In genomic region chr5:90134892-90135291, GRCh38 we compare ENCODE assay signal across 9 cellular contexts.
DNase-seq lines count a peak whose midpoint lies in the region; ATAC-seq and TF ChIP-seq lines count a peak whose summit lies in the region.
"Had no signal": no experiment of that assay in that cellular context is flagged by ENCODE, and none has a peak within 500 bp of the region (broad histone marks: within the 10 kb centered on the region; RNA-seq: fewer than 3 reads in every experiment).

No MANE protein-coding gene starts in this region.

- TF ChIP-seq CTCF in PC-3 (conservative IDR thresholded peaks at IDR 0.05; ENCODE audit: low read depth, low read length) (no peak), dorsolateral prefrontal cortex (IDR thresholded peaks at IDR 0.05 in 54 of 56, conservative IDR thresholded peaks at IDR 0.05 in 2 of 56; ENCODE audit: low read depth in 1 of 56, partially characterized antibody in 56 of 56) (no peak), lower lobe of right lung (IDR thresholded peaks at IDR 0.05) (no peak), tibial artery (IDR thresholded peaks at IDR 0.05) (no peak), spleen (IDR thresholded peaks at IDR 0.05 in 8 of 11, conservative IDR thresholded peaks at IDR 0.05 in 3 of 11) (no peak), mammary epithelial cell (conservative IDR thresholded peaks at IDR 0.05 in 1 of 2, IDR thresholded peaks at IDR 0.05 in 1 of 2; ENCODE audit: extremely low read depth in 1 of 2, insufficient read depth in 1 of 2, low read depth in 1 of 2, low read length in 2 of 2) (no peak)

- WGBS in spleen, 5 donors: 65 to 69% (median 67%) methylated on average over 4 of the region's 4 CpGs
- WGBS in mammary epithelial cell (ENCODE audit: low coverage, missing lambda C conversion rate): 94% methylated on average over 4 of the region's 4 CpGs

- no TSS peak for BruUV-seq in PC-3 (replicated peaks; lab: Mats Ljungman, UMichigan)
- no TSS peak for BruUV-seq in mammary epithelial cell (replicated peaks; lab: Mats Ljungman, UMichigan)

- peak; percentile 60 for DNase-seq in PC-3
- DNase-seq in dorsolateral prefrontal cortex: peak in 8 of 10 donors; percentile 19 to 69 (median 47)
- peak; percentile 54 for DNase-seq in lower lobe of right lung
- peak; percentile 81 to 94 for DNase-seq in tibial artery
- no peak for DNase-seq in spleen
- DNase-seq in H4 (ENCODE audit: low spot score): no peak
- DNase-seq in mammary epithelial cell: no peak
- DNase-seq: DND-41, T-helper 2 cell had no signal

- no peaks in the 10 kb centered on the region for H3F3A ChIP-seq in PC-3 (ENCODE audit: low read length, unreplicated experiment)

- CTCF ChIA-PET in PC-3 (lab: Charles Lee): no interaction called here
- CTCF ChIA-PET in mammary epithelial cell (lab: Charles Lee; ENCODE audit: low non-redundant PET): no interaction called here

- H3K9ac ChIP-seq in PC-3 (ENCODE audit: low read length) (no peak overlapping the region), mammary epithelial cell (ENCODE audit: insufficient read depth, low read length) (no peak overlapping the region)

- H3K4me1 ChIP-seq in PC-3 (ENCODE audit: insufficient read depth, low read length) (peaks cover 12% of the 10 kb centered on the region; the same call in 1 of the 2 replicates), lower lobe of right lung (no peaks in the 10 kb centered on the region), tibial artery (peaks cover 0 to 53% (median 35%) of the 10 kb centered on the region in 4 donors), spleen (peaks cover 0 to 10% (median 0%) of the 10 kb centered on the region in 6 donors), mammary epithelial cell (ENCODE audit: insufficient read depth, low read length) (no peaks in the 10 kb centered on the region)

- no peaks in the 10 kb centered on the region for H3K9me3 ChIP-seq in PC-3 (ENCODE audit: low read length)
- H3K9me3 ChIP-seq in lower lobe of right lung: no peaks in the 10 kb centered on the region
- H3K9me3 ChIP-seq in tibial artery: no peaks in the 10 kb centered on the region
- no peaks in the 10 kb centered on the region for H3K9me3 ChIP-seq in spleen
- no peaks in the 10 kb centered on the region for H3K9me3 ChIP-seq in mammary epithelial cell (replicated peaks; ENCODE audit: insufficient read depth, low read length)

- no peak for TF ChIP-seq POLR2A in spleen (IDR thresholded peaks at IDR 0.05)

- H3K27me3 ChIP-seq in PC-3 (ENCODE audit: low read length) (no peaks in the 10 kb centered on the region), dorsolateral prefrontal cortex (no peaks in the 10 kb centered on the region), lower lobe of right lung (ENCODE audit: low read depth) (no peaks in the 10 kb centered on the region), tibial artery (no peaks in the 10 kb centered on the region), spleen (replicated peaks in 1 of 7) (no peaks in the 10 kb centered on the region), mammary epithelial cell (ENCODE audit: insufficient read depth, low read length) (peaks cover 3% of the 10 kb centered on the region)

- no peak overlapping the region for H3K4me3 ChIP-seq in PC-3 (ENCODE audit: low read length)
- no peak overlapping the region for H3K4me3 ChIP-seq in dorsolateral prefrontal cortex
- H3K4me3 ChIP-seq in lower lobe of right lung: no peak overlapping the region
- H3K4me3 ChIP-seq in tibial artery: no peak overlapping the region
- no peak overlapping the region for H3K4me3 ChIP-seq in spleen
- no peak overlapping the region for H3K4me3 ChIP-seq in mammary epithelial cell (replicated peaks in 1 of 3; ENCODE audit: insufficient read depth in 1 of 3, low read depth in 2 of 3, low read length in 3 of 3)

- ATAC-seq in PC-3 (peak; percentile 76), lower lobe of right lung (peak; percentile 52 to 61)

- H3K4me2 ChIP-seq in PC-3 (ENCODE audit: low read length): no peak overlapping the region
- H3K4me2 ChIP-seq in mammary epithelial cell (ENCODE audit: insufficient read depth, low read depth, low read length): no peak overlapping the region

- H4K20me1 ChIP-seq in PC-3 (ENCODE audit: low read length) (no peaks in the 10 kb centered on the region), mammary epithelial cell (ENCODE audit: insufficient read depth, low read length) (no peaks in the 10 kb centered on the region)

- in situ Hi-C loops in mammary epithelial cell (cut with MboI; ENCODE audit: low sequenced_read_pairs in 2 of 2): no loop called here

- dilution Hi-C loops in mammary epithelial cell (cut with HindIII; ENCODE audit: low sequenced_read_pairs): loop anchor here (5.0 kb wide), 1 partner anchor 37 kb away; no protein-coding TSS in a partner anchor

- intact Hi-C loops in PC-3 (cut with micrococcal nuclease): no loop called here
- intact Hi-C loops in dorsolateral prefrontal cortex (cut with DNase I): no loop called here
- intact Hi-C loops in lower lobe of right lung (cut with DNase I): no loop called here
- intact Hi-C loops in tibial artery (cut with DNase I; ENCODE audit: low total_unique reads): no loop called here
- intact Hi-C loops in spleen (cut with DNase I; ENCODE audit: low total_unique reads): no loop called here
- intact Hi-C loops in mammary epithelial cell (cut with micrococcal nuclease): no loop called here

- POLR2A ChIA-PET in PC-3 (lab: Charles Lee; ENCODE audit: unreplicated experiment): no interaction called here

- H2AFZ ChIP-seq in PC-3 (ENCODE audit: low read length) (no peak overlapping the region), mammary epithelial cell (ENCODE audit: low read depth, low read length) (no peak overlapping the region)

- no peaks in the 10 kb centered on the region for H3K79me2 ChIP-seq in PC-3 (ENCODE audit: low read length)
- no peaks in the 10 kb centered on the region for H3K79me2 ChIP-seq in mammary epithelial cell (ENCODE audit: insufficient read depth, low read length)

- no peaks in the 10 kb centered on the region for H3K9me2 ChIP-seq in PC-3 (replicated peaks; ENCODE audit: low read length)

- H3K36me3 ChIP-seq in PC-3 (ENCODE audit: low read depth, low read length) (no peaks in the 10 kb centered on the region), lower lobe of right lung (no peaks in the 10 kb centered on the region), tibial artery (no peaks in the 10 kb centered on the region), spleen (no peaks in the 10 kb centered on the region), mammary epithelial cell (ENCODE audit: insufficient read depth, low read length) (no peaks in the 10 kb centered on the region)

- H3K27ac ChIP-seq in PC-3 (ENCODE audit: low read length): no peak overlapping the region
- H3K27ac ChIP-seq in dorsolateral prefrontal cortex: peak overlapping the region in 40 of 59 donors; percentile 2 to 73 (median 47)
- H3K27ac ChIP-seq in lower lobe of right lung: no peak overlapping the region
- H3K27ac ChIP-seq in tibial artery: peak overlapping the region; percentile 72 to 74
- H3K27ac ChIP-seq in spleen: no peak overlapping the region
- H3K27ac ChIP-seq in mammary epithelial cell (ENCODE audit: insufficient read depth, low read depth, low read length): no peak overlapping the region

Comparison
In these comparisons a context has a peak if more than half of its experiments do, and no peak if none do; other contexts are left out.
1. DNase-seq: peak in PC-3 (single experiment), dorsolateral prefrontal cortex (8 of 10), lower lobe of right lung (single experiment) and tibial artery (2 of 2); none in spleen (single experiment), H4 (single experiment) and mammary epithelial cell (single experiment).
2. H3K27ac ChIP-seq: peak in dorsolateral prefrontal cortex (40 of 59) and tibial artery (2 of 2); none in PC-3 (single experiment), lower lobe of right lung (single experiment), spleen (0 of 8) and mammary epithelial cell (single experiment).